Comparison of ENCODE assay signal across 8 cellular contexts in genomic region chr11:60363542-60364525, GRCh38. TPM values are rescaled to one million over a fixed set of nuclear protein-coding genes. Genes with fewer than 3 reads are reported as not detected.
DNase-seq lines count a peak whose midpoint lies in the region; ATAC-seq and TF ChIP-seq lines count a peak whose summit lies in the region.

No MANE protein-coding gene starts in this region.

- H3K36me3 Mint-ChIP-seq in activated B cell treated with CpG ODN at 0.5 μM for 24 hours (ENCODE audit: low read depth), result peaks cover 33% of the 10 kb centered on the region

- DNase-seq in A172 (ENCODE audit: low spot score) (peak; percentile 34), NCI-H2171 treated with DMSO at 0.1 percent for 48 hours (lab: John Stamatoyannopoulos, UW) (peak; percentile 56), activated B cell treated with CpG ODN at 0.5 μM for 24 hours (peak; percentile 42), caudate nucleus (lab: John Stamatoyannopoulos, UW) (peak in 31 of 61 donors; percentile 1 to 65 (median 13)), kidney tubule cell (ENCODE audit: low spot score) (peak; percentile 60)
- DNase-seq in stimulated activated CD4-positive, alpha-beta T cell treated with anti-CD3 and anti-CD28 coated beads, Interleukin-2, amount 100 ng/mL, for 48 hours, result peak; percentile 61 to 64

- CTCF ChIA-PET in activated B cell treated with CpG ODN at 0.5 μM for 24 hours (lab: Charles Lee), result interaction anchor here (0.7 to 8.0 kb wide), 34 partner anchors 10 to 399 kb away, joined by 3 to 194 read pairs (median 6); partner anchors contain the start of genes MS4A1, MS4A14 and MS4A7

- H3K4me3 Mint-ChIP-seq in activated B cell treated with CpG ODN at 0.5 μM for 24 hours, result peak overlapping the region; percentile 83

- POLR2A ChIA-PET in activated B cell treated with CpG ODN at 0.5 μM for 24 hours (lab: Charles Lee), result interaction anchor here (0.7 to 18.0 kb wide), 24 partner anchors 9 to 271 kb away, joined by 3 to 800 read pairs (median 5); partner anchors contain the start of genes MS4A1, MS4A14 and MS4A7

- ATAC-seq in GM18505 (IDR thresholded peaks at IDR 0.05; ENCODE audit: unreplicated experiment), result peak; percentile 65
- peak; percentile 44 for ATAC-seq in HG03095 (IDR thresholded peaks at IDR 0.05; ENCODE audit: unreplicated experiment)
- ATAC-seq in activated B cell treated with CpG ODN at 0.5 μM for 24 hours (ENCODE audit: low read depth), result peak; percentile 81

- TF ChIP-seq POLR2A in GM18505 (IDR thresholded peaks at IDR 0.05; ENCODE audit: borderline replicate concordance, extremely low read depth, insufficient read depth, insufficient read length), result no peak

- H3K27me3 Mint-ChIP-seq in activated B cell treated with CpG ODN at 0.5 μM for 24 hours, result no peaks in the 10 kb centered on the region

- no peak overlapping the region for H3K27ac ChIP-seq in caudate nucleus (ENCODE audit: low read depth, low read length)

- no peak for TF ChIP-seq CTCF in activated B cell treated with CpG ODN at 0.5 μM for 24 hours (IDR thresholded peaks at IDR 0.05)

- peaks cover 13% of the 10 kb centered on the region for H3K9me3 Mint-ChIP-seq in activated B cell treated with CpG ODN at 0.5 μM for 24 hours

- H3K4me1 Mint-ChIP-seq in activated B cell treated with CpG ODN at 0.5 μM for 24 hours, result peaks cover 80% of the 10 kb centered on the region

- intact Hi-C loops in activated B cell treated with CpG ODN at 0.5 μM for 24 hours (cut with micrococcal nuclease), result loop anchor here (1.0 kb wide), 6 partner anchors 14 to 270 kb away; partner anchors contain the start of genes MS4A1, MS4A14 and MS4A7

- H3K27ac Mint-ChIP-seq in activated B cell treated with CpG ODN at 0.5 μM for 24 hours, result peak overlapping the region; percentile 93

RNA-seq across cellular contexts. Expression of gene MS4A7, which starts 14.5 kb away (rescaled TPM):
- total RNA-seq in A172 (2014; rRNA removed; shearing (Covaris generic)), result not detected in 2 replicates
- total RNA-seq in activated B cell treated with CpG ODN at 0.5 μM for 24 hours, result 43.1 and 51.1 TPM in 2 replicates

RNA-seq across cellular contexts. Expression of gene MS4A14, which starts 32.4 kb away (rescaled TPM):
- total RNA-seq in A172 (2014; rRNA removed; shearing (Covaris generic)), result not detected in 2 replicates
- total RNA-seq in activated B cell treated with CpG ODN at 0.5 μM for 24 hours, result 4.6 and 4.9 TPM in 2 replicates

RNA-seq across cellular contexts. Expression of gene MS4A6E, which starts 36.8 kb away (rescaled TPM):
- total RNA-seq in A172 (2014; rRNA removed; shearing (Covaris generic)), result not detected in 2 replicates
- total RNA-seq in activated B cell treated with CpG ODN at 0.5 μM for 24 hours, result not detected in 2 replicates

Comparison
In these comparisons a context has a peak if more than half of its experiments do, and no peak if none do; other contexts are left out.
1. RNA of gene MS4A7, which starts 14.5 kb away (total RNA-seq): 43.1 to 51.1 TPM in activated B cell treated with CpG ODN at 0.5 μM for 24 hours; not detected in A172; every median in the first group is over 10 times any median in the second.
2. Peak in every context shown above with its lines, with median percentiles within 50 percentile points of each other: DNase-seq and ATAC-seq.